ENCODE assay signal across 30 cellular contexts in genomic region chr1:39210649-39211048, GRCh38.
"Had no signal": no experiment of that assay in that cellular context is flagged by ENCODE, and none has a peak within 500 bp of the region (broad histone marks: within the 10 kb centered on the region; RNA-seq: fewer than 3 reads in every experiment).

No MANE protein-coding gene starts in this region.

- H3K27ac ChIP-seq: brain microvascular endothelial cell, SK-N-MC had no signal

- H3K27ac Mint-ChIP-seq: activated B cell treated with CpG ODN at 0.5 μM for 24 hours; activated CD4-positive, alpha-beta T cell treated with anti-CD3 and anti-CD28 coated beads, Interleukin-2, amount 10 ng/mL, durations not matched to agents 24 days and 14 days; activated CD8-positive, alpha-beta memory T cell treated with anti-CD3 and anti-CD28 coated beads, Interleukin-2, amount 10 ng/mL, durations not matched to agents 7 days and 5 days; activated naive CD4-positive, alpha-beta T cell treated with anti-CD3 and anti-CD28 coated beads, Interleukin-2, amount 50 U/mL, for 24 hours; activated T-helper 2 cell treated with anti-CD3 and anti-CD28 coated beads, Interferon-gamma antibody, Interleukin-2, Interleukin-4, amounts not matched to agents 10 μg/mL and 5 μg/mL and 100 μg/mL, durations not matched to agents 14 hours and 24 hours and 36 hours had no signal

- ATAC-seq: activated CD8-positive, alpha-beta memory T cell treated with anti-CD3 and anti-CD28 coated beads, Interleukin-2, amount 10 ng/mL, durations not matched to agents 7 days and 5 days; Panc1; Right ventricle myocardium inferior; T-cell had no signal

- DNase-seq: activated B cell treated with CpG ODN at 0.5 μM for 24 hours; activated CD4-positive, alpha-beta T cell treated with anti-CD3 and anti-CD28 coated beads for 1 hour; activated CD4-positive, alpha-beta T cell treated with anti-CD3 and anti-CD28 coated beads, Interleukin-2, amount 10 ng/mL, durations not matched to agents 24 days and 14 days; activated CD4-positive, alpha-beta T cell treated with anti-CD3 and anti-CD28 coated beads, Interleukin-2, amount 50 U/mL, for 48 hours; activated CD8-positive, alpha-beta memory T cell treated with anti-CD3 and anti-CD28 coated beads, Interleukin-2, amount 10 ng/mL, durations not matched to agents 7 days and 5 days; activated gamma-delta T cell treated with Interleukin-2 at 50 U/mL for 16 hours; activated T-cell treated with anti-CD3 and anti-CD28 coated beads, Interleukin-2, amount 50 U/mL, for 48 hours; amygdala; brain microvascular endothelial cell; Kasumi-1; KBM-7; NCI-H1092; NCI-H1417; NCI-H2029; NCI-H2107; NCI-H345; NCI-H510A; NCI-H69; NK-92 treated with Interleukin-12 subunit alpha and Interleukin-12 subunit beta, amount 100 ng/mL, for 24 hours; OCI-M1; RPMI8226; T-cell; T-helper 2 cell; T1000 had no signal

- H3K27me3 ChIP-seq: brain microvascular endothelial cell had no signal

- H3K9me3 Mint-ChIP-seq: activated CD4-positive, alpha-beta T cell treated with anti-CD3 and anti-CD28 coated beads, Interleukin-2, amount 10 ng/mL, durations not matched to agents 24 days and 14 days; activated naive CD4-positive, alpha-beta T cell treated with anti-CD3 and anti-CD28 coated beads, Interleukin-2, amount 50 U/mL, for 24 hours; T-cell had no signal

- H3K27me3 Mint-ChIP-seq: activated B cell treated with CpG ODN at 0.5 μM for 24 hours; activated CD4-positive, alpha-beta T cell treated with anti-CD3 and anti-CD28 coated beads, Interleukin-2, amount 10 ng/mL, durations not matched to agents 24 days and 14 days; activated CD8-positive, alpha-beta memory T cell treated with anti-CD3 and anti-CD28 coated beads, Interleukin-2, amount 10 ng/mL, durations not matched to agents 7 days and 5 days; activated naive CD4-positive, alpha-beta T cell treated with anti-CD3 and anti-CD28 coated beads, Interleukin-2, amount 50 U/mL, for 24 hours; T-cell had no signal

- H3K4me3 ChIP-seq: SK-N-MC had no signal

- FAIRE-seq: TTC549 had no signal

- H3K4me3 Mint-ChIP-seq: activated B cell treated with CpG ODN at 0.5 μM for 24 hours; activated CD4-positive, alpha-beta T cell treated with anti-CD3 and anti-CD28 coated beads, Interleukin-2, amount 10 ng/mL, durations not matched to agents 24 days and 14 days; activated CD8-positive, alpha-beta memory T cell treated with anti-CD3 and anti-CD28 coated beads, Interleukin-2, amount 10 ng/mL, durations not matched to agents 7 days and 5 days; activated naive CD4-positive, alpha-beta T cell treated with anti-CD3 and anti-CD28 coated beads, Interleukin-2, amount 50 U/mL, for 24 hours; T-cell had no signal
